In genomic region chr14:24114536-24115450, GRCh38 we compare ENCODE assay signal across 8 cellular contexts. TPM values are rescaled to one million over a fixed set of nuclear protein-coding genes. Genes with fewer than 3 reads are reported as not detected.
A peak's percentile ranks its signal among the peaks of the same experiment; 100 is the strongest.
DNase-seq lines count a peak whose midpoint lies in the region; ATAC-seq and TF ChIP-seq lines count a peak whose summit lies in the region.

DCAF11 (plus strand) TSS chr14:24114777; CDS start chr14:24115595, 818 bp downstream.
NRL (minus strand) TSS chr14:24114949; CDS start chr14:24082848, 32,101 bp downstream.

- TF ChIP-seq CTCF in SK-N-SH (IDR thresholded peaks at IDR 0.05) (no peak), suprapubic skin (IDR thresholded peaks at IDR 0.05) (no peak)

- no peak for TF ChIP-seq RAD21 in SK-N-SH (IDR thresholded peaks at IDR 0.05; ENCODE audit: low read length)

- peaks cover 27 to 43% of the 10 kb centered on the region in 2 donors for H3K36me3 Mint-ChIP-seq in activated naive CD4-positive, alpha-beta T cell treated with anti-CD3 and anti-CD28 coated beads, Interleukin-2, amount 50 U/mL, for 72 hours

- H3K27me3 ChIP-seq in SK-N-SH (ENCODE audit: insufficient read depth) (no peaks in the 10 kb centered on the region), suprapubic skin (no peaks in the 10 kb centered on the region)

- H3K27ac Mint-ChIP-seq in activated naive CD4-positive, alpha-beta T cell treated with anti-CD3 and anti-CD28 coated beads, Interleukin-2, amount 50 U/mL, for 72 hours = peak within 1 kb of the TSS; percentile 99

- DNase-seq in NCI-H1092 (lab: John Stamatoyannopoulos, UW) (peak; percentile 100), SK-N-SH (peak; percentile 95), glomerular endothelial cell (ENCODE audit: extremely low read depth, low read depth, low spot score) (peak; percentile 96), nucleus accumbens (lab: John Stamatoyannopoulos, UW) (peak; percentile 94 to 100 (median 100)), suprapubic skin (ENCODE audit: low spot score in 2 of 2) (peak; percentile 99)
- peak; percentile 96 to 99 for DNase-seq in activated naive CD4-positive, alpha-beta T cell treated with anti-CD3 and anti-CD28 coated beads, Interleukin-2, amount 50 U/mL, for 72 hours (ENCODE audit: low spot score in 2 of 2)

- H3K9ac ChIP-seq in SK-N-SH = peak within 1 kb of the TSS; percentile 91

- CTCF ChIA-PET in SK-N-SH (lab: Yijun Ruan, JAX) = interaction anchor here (0.7 to 3.8 kb wide), 15 partner anchors 20 to 526 kb away, joined by 3 to 25 read pairs (median 3); partner anchors contain the start of genes CARMIL3, IPO4, IRF9 and PCK2

- peak; percentile 87 for ATAC-seq in HG02610 (IDR thresholded peaks at IDR 0.05; ENCODE audit: unreplicated experiment)
- ATAC-seq in activated naive CD4-positive, alpha-beta T cell treated with anti-CD3 and anti-CD28 coated beads, Interleukin-2, amount 50 U/mL, for 72 hours = peak; percentile 89 to 91

- no peaks in the 10 kb centered on the region for H3K9me3 Mint-ChIP-seq in activated naive CD4-positive, alpha-beta T cell treated with anti-CD3 and anti-CD28 coated beads, Interleukin-2, amount 50 U/mL, for 72 hours

- under 1% methylated on average over 46 of the region's 65 CpGs for WGBS in SK-N-SH (ENCODE audit: low lambda C conversion rate)
- WGBS in suprapubic skin = under 1% methylated on average over 40 of the region's 65 CpGs

- peak; percentile 7 to 39 for TF ChIP-seq POLR2A in suprapubic skin (IDR thresholded peaks at IDR 0.05)

- H3K79me2 ChIP-seq in SK-N-SH (ENCODE audit: insufficient read depth) = peaks cover 6% of the 10 kb centered on the region; the same call in 1 of the 2 replicates

- POLR2A ChIA-PET in SK-N-SH (lab: Yijun Ruan, JAX) = interaction anchor here (0.6 to 3.2 kb wide), 19 partner anchors 8 to 794 kb away, joined by 3 to 28 read pairs (median 6); partner anchors contain the start of genes CARMIL3, EMC9, FITM1 and IRF9

- peaks cover 11% of the 10 kb centered on the region for H3F3A ChIP-seq in SK-N-SH (replicated peaks; ENCODE audit: insufficient read depth)

- H2AFZ ChIP-seq in SK-N-SH (ENCODE audit: low read depth) = peak within 1 kb of the TSS; percentile 74

- TF ChIP-seq EP300 in SK-N-SH (IDR thresholded peaks at IDR 0.05; ENCODE audit: borderline replicate concordance in 1 of 2, low read depth in 1 of 2, low read length in 1 of 2) = peak in 1 of 2 experiments; percentile 25; a peak in 1 of 4 replicates
- peak; percentile 81 for TF ChIP-seq EP300 in suprapubic skin (IDR thresholded peaks at IDR 0.05)

- H3K9me3 ChIP-seq in SK-N-SH (no peaks in the 10 kb centered on the region), suprapubic skin (no peaks in the 10 kb centered on the region)

- no peaks in the 10 kb centered on the region for H4K20me1 ChIP-seq in SK-N-SH (ENCODE audit: insufficient read depth)

- H3K36me3 ChIP-seq in SK-N-SH (replicated peaks in 1 of 2; ENCODE audit: control insufficient read depth in 1 of 2, insufficient read depth in 2 of 2, low read length in 1 of 2) (peaks cover 12 to 31% of the 10 kb centered on the region in 2 experiments), suprapubic skin (peaks cover 28% of the 10 kb centered on the region)

- H3K4me3 ChIP-seq in GM08714 (ENCODE audit: low read length) (peak within 1 kb of the TSS; percentile 83), SK-N-SH (ENCODE audit: low read depth in 2 of 2, low read length in 1 of 2) (peak within 1 kb of the TSS; percentile 71 to 88), suprapubic skin (peak within 1 kb of the TSS; percentile 70)

- H3K4me1 ChIP-seq in SK-N-SH (ENCODE audit: control insufficient read depth in 1 of 2, insufficient read depth in 2 of 2, low read depth in 1 of 2, low read length in 1 of 2) (peaks cover 10 to 17% of the 10 kb centered on the region in 2 experiments), suprapubic skin (peaks cover 27% of the 10 kb centered on the region)

- H3K9me2 ChIP-seq in SK-N-SH = no peaks in the 10 kb centered on the region

- H3K27ac ChIP-seq in SK-N-SH (ENCODE audit: low read depth in 2 of 2, low read length in 1 of 2) = peak within 1 kb of the TSS; percentile 97 to 99
- peak within 1 kb of the TSS; percentile 100 for H3K27ac ChIP-seq in suprapubic skin

- H3K4me2 ChIP-seq in SK-N-SH = peak within 1 kb of the TSS; percentile 90

TF ChIP-seq in SK-N-SH, 30 proteins besides CTCF, POLR2A, EP300 and RAD21 (continues in another document):
- TF ChIP-seq, protein P1, sequence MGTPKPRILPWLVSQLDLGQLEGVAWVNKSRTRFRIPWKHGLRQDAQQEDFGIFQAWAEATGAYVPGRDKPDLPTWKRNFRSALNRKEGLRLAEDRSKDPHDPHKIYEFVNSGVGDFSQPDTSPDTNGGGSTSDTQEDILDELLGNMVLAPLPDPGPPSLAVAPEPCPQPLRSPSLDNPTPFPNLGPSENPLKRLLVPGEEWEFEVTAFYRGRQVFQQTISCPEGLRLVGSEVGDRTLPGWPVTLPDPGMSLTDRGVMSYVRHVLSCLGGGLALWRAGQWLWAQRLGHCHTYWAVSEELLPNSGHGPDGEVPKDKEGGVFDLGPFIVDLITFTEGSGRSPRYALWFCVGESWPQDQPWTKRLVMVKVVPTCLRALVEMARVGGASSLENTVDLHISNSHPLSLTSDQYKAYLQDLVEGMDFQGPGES (IDR thresholded peaks at IDR 0.05; ENCODE audit: low read depth, low read length) = peak; percentile 94
- TF ChIP-seq RFX5 (IDR thresholded peaks at IDR 0.05; ENCODE audit: low read length) (peak; percentile 91), GABPA (IDR thresholded peaks at IDR 0.05; ENCODE audit: low read depth) (peak; percentile 31; the same call in 1 of the 2 replicates), TEAD4 (IDR thresholded peaks at IDR 0.05; ENCODE audit: borderline replicate concordance, insufficient read depth) (no peak), ELF1 (IDR thresholded peaks at IDR 0.05) (peak; percentile 56), JUND (IDR thresholded peaks at IDR 0.05) (no peak), NRF1 (IDR thresholded peaks at IDR 0.05; ENCODE audit: low read depth, low read length) (peak; percentile 72), NFIC (IDR thresholded peaks at IDR 0.05; ENCODE audit: borderline replicate concordance) (no peak), USF2 (IDR thresholded peaks at IDR 0.05; ENCODE audit: borderline replicate concordance, low read depth, low read length) (peak; percentile 66), CHD2 (IDR thresholded peaks at IDR 0.05; ENCODE audit: low read length, partially characterized antibody) (peak; percentile 96)
- TF ChIP-seq, protein P2, sequence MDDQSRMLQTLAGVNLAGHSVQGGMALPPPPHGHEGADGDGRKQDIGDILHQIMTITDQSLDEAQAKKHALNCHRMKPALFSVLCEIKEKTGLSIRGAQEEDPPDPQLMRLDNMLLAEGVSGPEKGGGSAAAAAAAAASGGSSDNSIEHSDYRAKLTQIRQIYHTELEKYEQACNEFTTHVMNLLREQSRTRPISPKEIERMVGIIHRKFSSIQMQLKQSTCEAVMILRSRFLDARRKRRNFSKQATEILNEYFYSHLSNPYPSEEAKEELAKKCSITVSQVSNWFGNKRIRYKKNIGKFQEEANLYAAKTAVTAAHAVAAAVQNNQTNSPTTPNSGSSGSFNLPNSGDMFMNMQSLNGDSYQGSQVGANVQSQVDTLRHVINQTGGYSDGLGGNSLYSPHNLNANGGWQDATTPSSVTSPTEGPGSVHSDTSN (IDR thresholded peaks at IDR 0.05) = peak; percentile 95
- TF ChIP-seq, protein P3, sequence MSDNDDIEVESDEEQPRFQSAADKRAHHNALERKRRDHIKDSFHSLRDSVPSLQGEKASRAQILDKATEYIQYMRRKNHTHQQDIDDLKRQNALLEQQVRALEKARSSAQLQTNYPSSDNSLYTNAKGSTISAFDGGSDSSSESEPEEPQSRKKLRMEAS (IDR thresholded peaks at IDR 0.05; ENCODE audit: low read depth) = peak; percentile 94
- TF ChIP-seq, protein P4, sequence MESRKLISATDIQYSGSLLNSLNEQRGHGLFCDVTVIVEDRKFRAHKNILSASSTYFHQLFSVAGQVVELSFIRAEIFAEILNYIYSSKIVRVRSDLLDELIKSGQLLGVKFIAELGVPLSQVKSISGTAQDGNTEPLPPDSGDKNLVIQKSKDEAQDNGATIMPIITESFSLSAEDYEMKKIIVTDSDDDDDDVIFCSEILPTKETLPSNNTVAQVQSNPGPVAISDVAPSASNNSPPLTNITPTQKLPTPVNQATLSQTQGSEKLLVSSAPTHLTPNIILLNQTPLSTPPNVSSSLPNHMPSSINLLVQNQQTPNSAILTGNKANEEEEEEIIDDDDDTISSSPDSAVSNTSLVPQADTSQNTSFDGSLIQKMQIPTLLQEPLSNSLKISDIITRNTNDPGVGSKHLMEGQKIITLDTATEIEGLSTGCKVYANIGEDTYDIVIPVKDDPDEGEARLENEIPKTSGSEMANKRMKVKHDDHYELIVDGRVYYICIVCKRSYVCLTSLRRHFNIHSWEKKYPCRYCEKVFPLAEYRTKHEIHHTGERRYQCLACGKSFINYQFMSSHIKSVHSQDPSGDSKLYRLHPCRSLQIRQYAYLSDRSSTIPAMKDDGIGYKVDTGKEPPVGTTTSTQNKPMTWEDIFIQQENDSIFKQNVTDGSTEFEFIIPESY (IDR thresholded peaks at IDR 0.05; ENCODE audit: borderline replicate concordance, low read depth) = peak; percentile 92

RNA-seq across cellular contexts. Expression of gene DCAF11, which starts in this region (rescaled TPM):
- 34.6 and 36.7 TPM in 2 replicates for polyA plus RNA-seq in SK-N-SH (2012; rRNA removed)
- polyA plus RNA-seq in SK-N-SH (2012; cell fraction: cytosol; rRNA removed) = 22.5 and 30.9 TPM in 2 replicates
- 37.1 and 43.1 TPM in 2 replicates for polyA plus RNA-seq in SK-N-SH (2012; cell fraction: nucleus; rRNA removed)
- 100 to 1,000 TPM in 1 of 2 donors, 10 to 100 TPM in 1; 66.7 to 146 TPM for total RNA-seq in activated naive CD4-positive, alpha-beta T cell treated with anti-CD3 and anti-CD28 coated beads, Interleukin-2, amount 50 U/mL, for 72 hours
- total RNA-seq in glomerular endothelial cell (36.4 and 57.0 TPM in 2 replicates), suprapubic skin (10 to 100 TPM; 64.2 to 71.7 (median 68.3) TPM)

RNA-seq across cellular contexts. Expression of gene NRL, which starts in this region (rescaled TPM):
- 0.76 and 0.88 TPM in 2 replicates for polyA plus RNA-seq in SK-N-SH (2012; rRNA removed)
- polyA plus RNA-seq in SK-N-SH (2012; cell fraction: cytosol; rRNA removed) = 0.32 and 0.77 TPM in 2 replicates
- 0.37 and 0.59 TPM in 2 replicates for polyA plus RNA-seq in SK-N-SH (2012; cell fraction: nucleus; rRNA removed)
- 1 to 10 TPM; 2.9 to 4.8 TPM for total RNA-seq in activated naive CD4-positive, alpha-beta T cell treated with anti-CD3 and anti-CD28 coated beads, Interleukin-2, amount 50 U/mL, for 72 hours
- total RNA-seq in glomerular endothelial cell (0.70 and 4.9 TPM in 2 replicates), suprapubic skin (1 to 10 TPM; 2.2 to 2.9 (median 2.3) TPM)

Comparison
In these comparisons a context has a peak if more than half of its experiments do, and no peak if none do; other contexts are left out.
1. Peak in every context shown above with its lines: DNase-seq, ATAC-seq, H3K4me3 ChIP-seq and H3K27ac ChIP-seq.